1 cellular context compared by ENCODE assay signal in the genomic region with DNA sequence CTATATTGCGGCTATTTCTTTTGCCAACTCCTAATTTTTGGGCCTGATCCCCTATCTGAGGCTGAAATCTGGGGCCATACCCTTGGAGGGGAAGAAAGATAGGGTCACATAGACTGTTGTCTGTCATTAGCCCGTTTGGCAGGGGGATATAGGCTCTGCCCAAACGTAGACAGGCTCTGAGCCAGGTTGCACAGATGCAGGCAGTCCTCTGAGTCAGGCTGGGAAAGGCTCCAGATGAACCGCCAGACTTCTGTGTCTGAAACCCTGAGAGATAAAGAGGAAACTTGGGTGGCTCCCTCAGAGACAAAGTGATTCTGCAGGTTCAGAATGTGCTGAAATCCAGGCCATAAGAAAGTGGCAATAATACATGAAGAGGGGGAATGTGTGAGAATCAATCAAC.
A peak's percentile ranks its signal among the peaks of the same experiment; 100 is the strongest.
TF ChIP-seq lines count a peak whose summit lies in the region.

No MANE protein-coding gene starts in this region.

TF ChIP-seq in K562, 482 proteins besides CTCF, POLR2A, EP300 and RAD21 (continued from another document and continues in another):
- TF ChIP-seq E2F6 (IDR thresholded peaks at IDR 0.05; ENCODE audit: borderline replicate concordance in 1 of 2, extremely low read depth in 1 of 2, insufficient read depth in 1 of 2, insufficient read length in 1 of 2, low read depth in 1 of 2, low read length in 1 of 2, poor library complexity in 1 of 2, severe bottlenecking in 1 of 2), result no peak
- no peak for TF ChIP-seq RREB1 (CRISPR knock-in tag; IDR thresholded peaks at IDR 0.05)
- TF ChIP-seq GATAD2B (IDR thresholded peaks at IDR 0.05; ENCODE audit: borderline replicate concordance), result no peak
- TF ChIP-seq PPARD (CRISPR knock-in tag; IDR thresholded peaks at IDR 0.05), result no peak
- peak in 1 of 2 experiments; percentile 51; a peak in 1 of 4 replicates for TF ChIP-seq TEAD1 (CRISPR knock-in tag; IDR thresholded peaks at IDR 0.05)
- no peak for TF ChIP-seq ZNF717 (CRISPR knock-in tag; IDR thresholded peaks at IDR 0.05)
- TF ChIP-seq THRA (IDR thresholded peaks at IDR 0.05), result no peak
- no peak for TF ChIP-seq ZFP91 (CRISPR knock-in tag; IDR thresholded peaks at IDR 0.05)
- TF ChIP-seq ZBTB43 (CRISPR knock-in tag; IDR thresholded peaks at IDR 0.05), result no peak
- TF ChIP-seq HDAC6 (IDR thresholded peaks at IDR 0.05; ENCODE audit: low read depth, low read length), result no peak
- TF ChIP-seq PHF20 (IDR thresholded peaks at IDR 0.05; ENCODE audit: partially characterized antibody), result no peak
- no peak for TF ChIP-seq CEBPZ (IDR thresholded peaks at IDR 0.05; ENCODE audit: borderline replicate concordance, low read depth, low read length)
- TF ChIP-seq, protein P1, sequence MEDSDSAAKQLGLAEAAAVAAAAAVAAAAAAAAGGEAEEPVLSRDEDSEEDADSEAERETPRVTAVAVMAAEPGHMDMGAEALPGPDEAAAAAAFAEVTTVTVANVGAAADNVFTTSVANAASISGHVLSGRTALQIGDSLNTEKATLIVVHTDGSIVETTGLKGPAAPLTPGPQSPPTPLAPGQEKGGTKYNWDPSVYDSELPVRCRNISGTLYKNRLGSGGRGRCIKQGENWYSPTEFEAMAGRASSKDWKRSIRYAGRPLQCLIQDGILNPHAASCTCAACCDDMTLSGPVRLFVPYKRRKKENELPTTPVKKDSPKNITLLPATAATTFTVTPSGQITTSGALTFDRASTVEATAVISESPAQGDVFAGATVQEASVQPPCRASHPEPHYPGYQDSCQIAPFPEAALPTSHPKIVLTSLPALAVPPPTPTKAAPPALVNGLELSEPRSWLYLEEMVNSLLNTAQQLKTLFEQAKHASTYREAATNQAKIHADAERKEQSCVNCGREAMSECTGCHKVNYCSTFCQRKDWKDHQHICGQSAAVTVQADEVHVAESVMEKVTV (CRISPR knock-in tag; IDR thresholded peaks at IDR 0.05), result no peak
- peak in 1 of 2 experiments; percentile 66; a peak in 1 of 4 replicates for TF ChIP-seq HDAC1 (IDR thresholded peaks at IDR 0.05)
- no peak for TF ChIP-seq HIVEP1 (CRISPR knock-in tag; IDR thresholded peaks at IDR 0.05)
- no peak for TF ChIP-seq OTX1 (CRISPR knock-in tag; IDR thresholded peaks at IDR 0.05)
- TF ChIP-seq RBM15 (IDR thresholded peaks at IDR 0.05; ENCODE audit: insufficient read depth, low read length), result no peak
- no peak for TF ChIP-seq ZNF121 (CRISPR knock-in tag; conservative IDR thresholded peaks at IDR 0.05)
- no peak for TF ChIP-seq HMG20A (CRISPR knock-in tag; conservative IDR thresholded peaks at IDR 0.05)
- TF ChIP-seq TEAD2 (tag; IDR thresholded peaks at IDR 0.05), result no peak
- TF ChIP-seq, protein P2, sequence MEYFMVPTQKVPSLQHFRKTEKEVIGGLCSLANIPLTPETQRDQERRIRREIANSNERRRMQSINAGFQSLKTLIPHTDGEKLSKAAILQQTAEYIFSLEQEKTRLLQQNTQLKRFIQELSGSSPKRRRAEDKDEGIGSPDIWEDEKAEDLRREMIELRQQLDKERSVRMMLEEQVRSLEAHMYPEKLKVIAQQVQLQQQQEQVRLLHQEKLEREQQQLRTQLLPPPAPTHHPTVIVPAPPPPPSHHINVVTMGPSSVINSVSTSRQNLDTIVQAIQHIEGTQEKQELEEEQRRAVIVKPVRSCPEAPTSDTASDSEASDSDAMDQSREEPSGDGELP (CRISPR knock-in tag; IDR thresholded peaks at IDR 0.05; ENCODE audit: borderline replicate concordance), result peak; percentile 67; the same call in 1 of the 2 replicates
- no peak for TF ChIP-seq THRAP3 (IDR thresholded peaks at IDR 0.05; ENCODE audit: borderline replicate concordance)
- no peak for TF ChIP-seq ZNF561 (CRISPR knock-in tag; conservative IDR thresholded peaks at IDR 0.05)
- no peak for TF ChIP-seq BCOR (IDR thresholded peaks at IDR 0.05)
- no peak for TF ChIP-seq HLTF (IDR thresholded peaks at IDR 0.05)
- TF ChIP-seq ZBTB49 (CRISPR knock-in tag; IDR thresholded peaks at IDR 0.05; ENCODE audit: borderline replicate concordance), result no peak
- no peak for TF ChIP-seq RNF2 (IDR thresholded peaks at IDR 0.05)
- no peak for TF ChIP-seq HSF4 (CRISPR knock-in tag; IDR thresholded peaks at IDR 0.05; ENCODE audit: borderline replicate concordance)
- TF ChIP-seq ZNF695 (CRISPR knock-in tag; IDR thresholded peaks at IDR 0.05), result no peak
- no peak for TF ChIP-seq RFX5 (IDR thresholded peaks at IDR 0.05; ENCODE audit: low read depth, low read length)
- TF ChIP-seq ZNF780A (CRISPR knock-in tag; IDR thresholded peaks at IDR 0.05), result no peak
- no peak for TF ChIP-seq SAFB (IDR thresholded peaks at IDR 0.05; ENCODE audit: borderline replicate concordance, low read depth, low read length)
- no peak for TF ChIP-seq FOXA1 (IDR thresholded peaks at IDR 0.05; ENCODE audit: borderline replicate concordance)
- TF ChIP-seq, protein P3, sequence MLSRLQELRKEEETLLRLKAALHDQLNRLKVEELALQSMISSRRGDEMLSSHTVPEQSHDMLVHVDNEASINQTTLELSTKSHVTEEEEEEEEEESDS (CRISPR knock-in tag; IDR thresholded peaks at IDR 0.05), result no peak
- no peak for TF ChIP-seq NFATC3 (IDR thresholded peaks at IDR 0.05)
- TF ChIP-seq, protein P4, sequence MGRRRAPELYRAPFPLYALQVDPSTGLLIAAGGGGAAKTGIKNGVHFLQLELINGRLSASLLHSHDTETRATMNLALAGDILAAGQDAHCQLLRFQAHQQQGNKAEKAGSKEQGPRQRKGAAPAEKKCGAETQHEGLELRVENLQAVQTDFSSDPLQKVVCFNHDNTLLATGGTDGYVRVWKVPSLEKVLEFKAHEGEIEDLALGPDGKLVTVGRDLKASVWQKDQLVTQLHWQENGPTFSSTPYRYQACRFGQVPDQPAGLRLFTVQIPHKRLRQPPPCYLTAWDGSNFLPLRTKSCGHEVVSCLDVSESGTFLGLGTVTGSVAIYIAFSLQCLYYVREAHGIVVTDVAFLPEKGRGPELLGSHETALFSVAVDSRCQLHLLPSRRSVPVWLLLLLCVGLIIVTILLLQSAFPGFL (CRISPR knock-in tag; IDR thresholded peaks at IDR 0.05), result no peak
- TF ChIP-seq GTF2E2 (tag; IDR thresholded peaks at IDR 0.05), result no peak
